1 cellular context compared by ENCODE assay signal in the genomic region with DNA sequence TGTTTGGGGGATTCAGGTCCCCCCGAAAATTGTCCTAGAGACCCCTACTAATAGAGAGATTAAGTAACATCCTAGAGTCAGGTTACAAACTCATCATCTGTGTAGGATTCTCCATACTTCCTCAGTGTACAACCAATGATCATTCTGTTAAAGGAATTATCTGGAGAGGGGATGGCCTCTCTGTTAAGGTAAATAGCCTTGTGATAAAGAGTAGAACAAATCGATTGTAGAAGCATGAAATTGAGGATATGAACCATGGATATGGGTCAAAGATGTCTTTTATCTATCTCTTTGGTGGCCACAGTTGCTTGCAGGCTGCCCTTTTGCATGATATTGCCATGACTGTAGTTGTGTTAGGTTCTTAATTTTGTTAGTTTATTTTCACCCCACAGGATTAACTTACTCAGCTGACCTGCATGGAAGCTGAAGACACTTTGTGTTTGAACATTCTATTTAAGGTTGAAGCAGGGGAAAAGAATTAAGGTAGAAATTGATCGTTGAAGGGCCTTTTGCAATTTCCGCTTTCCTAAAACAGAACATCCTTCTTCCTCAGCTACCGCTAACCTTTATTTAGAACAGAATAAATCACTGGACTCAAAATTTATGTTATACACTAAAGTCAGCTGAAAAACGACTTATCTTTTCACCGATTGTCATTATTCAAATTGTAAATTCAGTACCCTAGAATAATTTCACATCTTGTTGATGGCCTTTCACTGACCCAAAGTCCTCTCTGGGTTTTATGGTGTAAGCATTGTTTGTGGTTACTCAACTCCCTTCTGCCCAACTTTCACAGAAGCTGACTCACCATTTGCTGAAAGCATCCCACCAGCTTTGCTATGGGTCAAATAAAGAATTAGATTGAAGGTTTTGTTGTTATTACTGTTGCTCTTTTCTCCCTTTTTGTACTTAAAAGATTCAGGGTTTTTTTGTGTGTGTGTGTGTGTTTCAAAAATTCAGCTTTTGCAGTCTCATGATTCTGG.
TF ChIP-seq lines count a peak whose summit lies in the region.

No MANE protein-coding gene starts in this region.

TF ChIP-seq in HepG2, 621 proteins besides CTCF, POLR2A, EP300 and RAD21 (continued from another document):
- TF ChIP-seq ATF4 (CRISPR knock-in tag; IDR thresholded peaks at IDR 0.05), result peak in 1 of 2 experiments; percentile 49; a peak in 1 of 4 replicates
- no peak for TF ChIP-seq ZNF382 (CRISPR knock-in tag; IDR thresholded peaks at IDR 0.05; ENCODE audit: borderline replicate concordance)
- peak; percentile 41 for TF ChIP-seq FOSL2 (CRISPR knock-in tag; IDR thresholded peaks at IDR 0.05)
TF ChIP-seq in HepG2: peak in this region for 3.
